In the genomic region with DNA sequence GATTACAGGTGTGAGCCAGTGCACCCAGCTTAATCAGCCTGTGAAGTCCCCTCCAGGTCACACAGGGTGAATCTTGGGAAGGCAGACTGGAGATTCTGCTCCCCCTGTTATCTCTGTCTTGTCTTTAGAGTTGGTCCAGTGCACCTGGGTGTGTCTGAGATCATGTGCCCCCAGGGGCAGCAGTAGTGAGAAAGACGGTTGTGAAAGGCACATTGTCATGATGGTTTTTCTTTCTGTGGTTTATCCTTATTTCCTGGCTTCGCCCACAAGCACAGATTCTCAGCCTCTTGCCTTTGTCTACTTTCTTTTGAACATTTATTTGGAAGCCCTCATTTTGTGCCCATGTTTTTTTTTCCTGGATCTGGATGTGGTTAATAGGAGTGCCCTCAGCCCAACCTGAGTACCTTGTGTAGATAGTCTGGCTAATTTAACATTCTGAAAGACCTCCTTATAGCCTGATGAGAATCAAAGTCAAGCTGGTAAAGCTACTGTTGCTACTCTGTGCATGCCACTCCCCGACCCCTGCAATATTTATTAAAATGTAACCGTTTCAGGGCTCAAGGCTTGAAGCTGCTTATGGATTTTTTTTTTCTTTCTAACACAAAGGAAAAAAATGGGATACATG, we compare ENCODE assay signal across 8 cellular contexts. TPM values are rescaled to one million over a fixed set of nuclear protein-coding genes. Genes with fewer than 3 reads are reported as not detected.
DNase-seq lines count a peak whose midpoint lies in the region; ATAC-seq and TF ChIP-seq lines count a peak whose summit lies in the region.

No MANE protein-coding gene starts in this region.

- TF ChIP-seq CTCF in activated B cell treated with CpG ODN at 0.5 μM for 24 hours (IDR thresholded peaks at IDR 0.05): no peak
- no peak for TF ChIP-seq CTCF in BE2C (IDR thresholded peaks at IDR 0.05; ENCODE audit: low read depth, low read length)

- POLR2A ChIA-PET in activated B cell treated with CpG ODN at 0.5 μM for 24 hours (lab: Charles Lee): no interaction called here

- no peaks in the 10 kb centered on the region for H3K27me3 ChIP-seq in BE2C

- no peaks in the 10 kb centered on the region for H3K27me3 Mint-ChIP-seq in activated B cell treated with CpG ODN at 0.5 μM for 24 hours
- H3K27me3 Mint-ChIP-seq in stimulated activated memory B cell treated with anti-CD40 and anti-IgM and Interleukin-4, amounts not matched to agents 10 μg/mL and 1 μg/mL and 100 μg/mL, for 72 hours: no peaks in the 10 kb centered on the region

- H3K9me3 Mint-ChIP-seq in activated B cell treated with CpG ODN at 0.5 μM for 24 hours: no peaks in the 10 kb centered on the region
- H3K9me3 Mint-ChIP-seq in stimulated activated memory B cell treated with anti-CD40 and anti-IgM and Interleukin-4, amounts not matched to agents 10 μg/mL and 1 μg/mL and 100 μg/mL, for 72 hours: no peaks in the 10 kb centered on the region

- H3K4me1 Mint-ChIP-seq in activated B cell treated with CpG ODN at 0.5 μM for 24 hours: peaks cover 41% of the 10 kb centered on the region
- H3K4me1 Mint-ChIP-seq in stimulated activated memory B cell treated with anti-CD40 and anti-IgM and Interleukin-4, amounts not matched to agents 10 μg/mL and 1 μg/mL and 100 μg/mL, for 72 hours: peaks cover 50% of the 10 kb centered on the region

- H3K4me3 Mint-ChIP-seq in activated B cell treated with CpG ODN at 0.5 μM for 24 hours: no peak overlapping the region
- H3K4me3 Mint-ChIP-seq in stimulated activated memory B cell treated with anti-CD40 and anti-IgM and Interleukin-4, amounts not matched to agents 10 μg/mL and 1 μg/mL and 100 μg/mL, for 72 hours: no peak overlapping the region

- H3K4me1 ChIP-seq in BE2C: peaks cover 35% of the 10 kb centered on the region

- no peak overlapping the region for H3K4me3 ChIP-seq in BE2C (ENCODE audit: low read depth, low read length)

- DNase-seq in CD1c-positive myeloid dendritic cell (ENCODE audit: extremely low spot score) (peak; percentile 15), activated B cell treated with CpG ODN at 0.5 μM for 24 hours (no peak), BE2C (no peak), NCI-H1417 treated with DMSO at 0.1 percent for 48 hours (lab: John Stamatoyannopoulos, UW) (no peak)
- no peak for DNase-seq in effector CD8-positive, alpha-beta T cell (lab: John Stamatoyannopoulos, UW)

- peak; percentile 80 for ATAC-seq in GM19463 (IDR thresholded peaks at IDR 0.05; ENCODE audit: unreplicated experiment)
- ATAC-seq in HG03558 (IDR thresholded peaks at IDR 0.05; ENCODE audit: extremely low read depth, unreplicated experiment): peak; percentile 45
- ATAC-seq in activated B cell treated with CpG ODN at 0.5 μM for 24 hours (ENCODE audit: low read depth): peak; percentile 52
- ATAC-seq in stimulated activated memory B cell treated with anti-CD40 and anti-IgM and Interleukin-4, amounts not matched to agents 10 μg/mL and 1 μg/mL and 100 μg/mL, for 72 hours: peak; percentile 57

- CTCF ChIA-PET in activated B cell treated with CpG ODN at 0.5 μM for 24 hours (lab: Charles Lee): no interaction called here

- no peaks in the 10 kb centered on the region for H3K9me3 ChIP-seq in BE2C

- no peak overlapping the region for H3K27ac Mint-ChIP-seq in activated B cell treated with CpG ODN at 0.5 μM for 24 hours
- H3K27ac Mint-ChIP-seq in stimulated activated memory B cell treated with anti-CD40 and anti-IgM and Interleukin-4, amounts not matched to agents 10 μg/mL and 1 μg/mL and 100 μg/mL, for 72 hours: no peak overlapping the region

- intact Hi-C loops in activated B cell treated with CpG ODN at 0.5 μM for 24 hours (cut with micrococcal nuclease): no loop called here

- no peaks in the 10 kb centered on the region for H3K36me3 Mint-ChIP-seq in activated B cell treated with CpG ODN at 0.5 μM for 24 hours (ENCODE audit: low read depth)
- peaks cover 25% of the 10 kb centered on the region for H3K36me3 Mint-ChIP-seq in stimulated activated memory B cell treated with anti-CD40 and anti-IgM and Interleukin-4, amounts not matched to agents 10 μg/mL and 1 μg/mL and 100 μg/mL, for 72 hours

- H3K36me3 ChIP-seq in BE2C: peaks cover 16% of the 10 kb centered on the region

RNA-seq across cellular contexts. Expression of gene UCK2, which starts 23.7 kb away (rescaled TPM):
- total RNA-seq in activated B cell treated with CpG ODN at 0.5 μM for 24 hours: 19.6 and 22.8 TPM in 2 replicates
- 95.3 TPM for polyA plus RNA-seq in BE2C (2012; ENCODE audit: insufficient read depth, insufficient read length, low read depth)
